Comparison of ENCODE assay signal across 8 cellular contexts in genomic region chr2:60548844-60549243, GRCh38. TPM values are rescaled to one million over a fixed set of nuclear protein-coding genes. Genes with fewer than 3 reads are reported as not detected.
DNase-seq lines count a peak whose midpoint lies in the region; ATAC-seq and TF ChIP-seq lines count a peak whose summit lies in the region.

No MANE protein-coding gene starts in this region.

- H3K4me3 Mint-ChIP-seq in HFFc6: peak overlapping the region; percentile 93

- peaks cover 0 to 3% of the 10 kb centered on the region in 2 donors for H3K36me3 ChIP-seq in body of pancreas (replicated peaks in 1 of 2; ENCODE audit: insufficient read depth in 1 of 2, low read depth in 2 of 2)
- H3K36me3 ChIP-seq in mucosa of rectum (ENCODE audit: control insufficient read depth in 2 of 2, insufficient read depth in 2 of 2, low read length in 2 of 2): peaks cover 3 to 7% of the 10 kb centered on the region in 2 donors

- H3K27me3 ChIP-seq in body of pancreas: no peaks in the 10 kb centered on the region
- H3K27me3 ChIP-seq in mucosa of rectum (ENCODE audit: control insufficient read depth in 2 of 2, insufficient read depth in 2 of 2, low read length in 2 of 2): no peaks in the 10 kb centered on the region

- TF ChIP-seq CTCF in AG10803 (conservative IDR thresholded peaks at IDR 0.05; ENCODE audit: low read length) (no peak), HFFc6 (IDR thresholded peaks at IDR 0.05) (no peak), body of pancreas (IDR thresholded peaks at IDR 0.05) (no peak)

- peaks cover 27% of the 10 kb centered on the region for H3K27me3 Mint-ChIP-seq in HFFc6 (ENCODE audit: insufficient read depth)

- H3K4me3 ChIP-seq in AG10803 (ENCODE audit: low read length) (peak overlapping the region; percentile 85), body of pancreas (peak overlapping the region in 1 of 2 donors; percentile 67), mucosa of rectum (ENCODE audit: low read length in 2 of 2) (peak overlapping the region; percentile 84 to 92)

- H3K4me1 Mint-ChIP-seq in HFFc6 (ENCODE audit: low read depth): peaks cover 17% of the 10 kb centered on the region

- H3K9ac ChIP-seq in mucosa of rectum (ENCODE audit: low read depth in 1 of 2, low read length in 2 of 2): peak overlapping the region; percentile 61 to 63

- no peaks in the 10 kb centered on the region for H3K36me3 Mint-ChIP-seq in HFFc6 (ENCODE audit: low read depth)

- WGBS in body of pancreas, 2 donors: 33% methylated on average over 9 of the region's 9 CpGs

- no peak for DNase-seq in AG10803 (ENCODE audit: low read depth)
- DNase-seq in HFFc6: no peak
- DNase-seq in body of pancreas: no peak
- DNase-seq in NCI-H2107 treated with DMSO at 0.1 percent for 48 hours (lab: John Stamatoyannopoulos, UW; ENCODE audit: unreplicated experiment): no peak
- DNase-seq in DMS53 (lab: John Stamatoyannopoulos, UW): no peak
- DNase-seq in ureter (ENCODE audit: low spot score): no peak

- TF ChIP-seq POLR2A in body of pancreas (IDR thresholded peaks at IDR 0.05): no peak

- peak overlapping the region; percentile 51 for H3K27ac Mint-ChIP-seq in HFFc6

- H3K9me3 ChIP-seq in body of pancreas: no peaks in the 10 kb centered on the region
- no peaks in the 10 kb centered on the region for H3K9me3 ChIP-seq in mucosa of rectum (ENCODE audit: control insufficient read depth in 2 of 2, low read length in 2 of 2)

- H3K4me1 ChIP-seq in body of pancreas (peaks cover 20% of the 10 kb centered on the region), mucosa of rectum (ENCODE audit: control insufficient read depth in 2 of 2, insufficient read depth in 2 of 2, low read length in 2 of 2) (peaks cover 8 to 17% of the 10 kb centered on the region in 2 donors)

- ATAC-seq in body of pancreas: no peak
- ATAC-seq in GM19035 (IDR thresholded peaks at IDR 0.05; ENCODE audit: unreplicated experiment): no peak

- peak overlapping the region; percentile 57 to 88 (median 81) for H3K27ac ChIP-seq in body of pancreas
- H3K27ac ChIP-seq in mucosa of rectum (ENCODE audit: low read depth in 2 of 2, low read length in 2 of 2): peak overlapping the region; percentile 80

- no peaks in the 10 kb centered on the region for H3K9me3 Mint-ChIP-seq in HFFc6

- intact Hi-C loops in body of pancreas (cut with DNase I): no loop called here

RNA-seq across cellular contexts. Expression of gene BCL11A, which starts 4.6 kb away (rescaled TPM):
- 1 to 10 TPM; 1.1 to 3.0 (median 1.9) TPM for total RNA-seq in HFFc6 (2021; fragmentation: NEBNext Ultra II Directional; extraction: Animal tissue kit (Norgen Biotek cat#: 25700))
- total RNA-seq in body of pancreas (10 to 100 TPM; 14.3 to 16.2 TPM), ureter (31.4 TPM)
